In the genomic region with DNA sequence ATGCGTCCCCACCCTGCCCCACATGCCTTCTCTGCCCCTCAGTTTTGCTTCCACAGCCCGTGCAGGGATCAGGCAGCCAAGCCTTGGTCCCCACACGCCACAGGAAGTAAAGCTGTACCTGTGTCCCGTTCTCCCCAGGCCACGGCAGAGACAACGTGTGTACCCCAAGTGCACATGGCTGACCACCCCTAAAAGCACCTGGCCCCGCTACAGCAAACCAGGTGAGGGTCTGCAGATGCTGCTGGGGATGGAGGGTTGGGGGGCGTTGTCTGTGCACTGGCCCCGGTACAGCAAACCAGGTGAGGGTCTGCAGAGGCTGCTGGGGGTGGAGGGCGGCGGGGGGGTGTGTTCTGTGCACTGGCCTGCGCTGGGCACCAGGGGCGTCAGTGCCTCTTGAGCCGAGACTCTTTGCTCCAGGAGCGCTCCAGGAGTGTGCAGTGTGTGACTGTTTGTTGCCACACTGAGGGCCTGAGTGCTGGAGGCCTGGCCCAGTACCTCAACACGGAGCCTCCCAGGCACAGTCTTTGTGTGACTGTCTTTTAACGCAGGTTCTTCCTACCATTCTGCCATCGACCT, we compare ENCODE assay signal across 1 cellular context.
TF ChIP-seq lines count a peak whose summit lies in the region.

No MANE protein-coding gene starts in this region.

TF ChIP-seq in GM12878, 131 proteins besides CTCF, POLR2A, EP300 and RAD21:
- TF ChIP-seq CREB1 (IDR thresholded peaks at IDR 0.05; ENCODE audit: low read depth) = no peak
- no peak for TF ChIP-seq ZNF384 (IDR thresholded peaks at IDR 0.05; ENCODE audit: borderline replicate concordance, low read depth, low read length)
- no peak for TF ChIP-seq PAX8 (IDR thresholded peaks at IDR 0.05)
- TF ChIP-seq POLR2AphosphoS5 (IDR thresholded peaks at IDR 0.05; ENCODE audit: low read length) = no peak
- no peak for TF ChIP-seq RCOR1 (conservative IDR thresholded peaks at IDR 0.05; ENCODE audit: low read depth, low read length)
- TF ChIP-seq TARDBP (IDR thresholded peaks at IDR 0.05; ENCODE audit: borderline replicate concordance) = no peak
- no peak for TF ChIP-seq HCFC1 (IDR thresholded peaks at IDR 0.05; ENCODE audit: low read length)
- TF ChIP-seq HDAC2 (IDR thresholded peaks at IDR 0.05) = no peak
- TF ChIP-seq STAT1 (conservative IDR thresholded peaks at IDR 0.05) = no peak
- TF ChIP-seq RFX5 (IDR thresholded peaks at IDR 0.05; ENCODE audit: low read depth, low read length) = no peak
- TF ChIP-seq JUNB (IDR thresholded peaks at IDR 0.05) = no peak
- no peak for TF ChIP-seq ZNF207 (IDR thresholded peaks at IDR 0.05; ENCODE audit: borderline replicate concordance)
- TF ChIP-seq EED (IDR thresholded peaks at IDR 0.05; ENCODE audit: low read depth) = no peak
- TF ChIP-seq SP1 (IDR thresholded peaks at IDR 0.05; ENCODE audit: low read depth, low read length) = no peak
- TF ChIP-seq ZSCAN29 (IDR thresholded peaks at IDR 0.05) = no peak
- TF ChIP-seq, protein P1, sequence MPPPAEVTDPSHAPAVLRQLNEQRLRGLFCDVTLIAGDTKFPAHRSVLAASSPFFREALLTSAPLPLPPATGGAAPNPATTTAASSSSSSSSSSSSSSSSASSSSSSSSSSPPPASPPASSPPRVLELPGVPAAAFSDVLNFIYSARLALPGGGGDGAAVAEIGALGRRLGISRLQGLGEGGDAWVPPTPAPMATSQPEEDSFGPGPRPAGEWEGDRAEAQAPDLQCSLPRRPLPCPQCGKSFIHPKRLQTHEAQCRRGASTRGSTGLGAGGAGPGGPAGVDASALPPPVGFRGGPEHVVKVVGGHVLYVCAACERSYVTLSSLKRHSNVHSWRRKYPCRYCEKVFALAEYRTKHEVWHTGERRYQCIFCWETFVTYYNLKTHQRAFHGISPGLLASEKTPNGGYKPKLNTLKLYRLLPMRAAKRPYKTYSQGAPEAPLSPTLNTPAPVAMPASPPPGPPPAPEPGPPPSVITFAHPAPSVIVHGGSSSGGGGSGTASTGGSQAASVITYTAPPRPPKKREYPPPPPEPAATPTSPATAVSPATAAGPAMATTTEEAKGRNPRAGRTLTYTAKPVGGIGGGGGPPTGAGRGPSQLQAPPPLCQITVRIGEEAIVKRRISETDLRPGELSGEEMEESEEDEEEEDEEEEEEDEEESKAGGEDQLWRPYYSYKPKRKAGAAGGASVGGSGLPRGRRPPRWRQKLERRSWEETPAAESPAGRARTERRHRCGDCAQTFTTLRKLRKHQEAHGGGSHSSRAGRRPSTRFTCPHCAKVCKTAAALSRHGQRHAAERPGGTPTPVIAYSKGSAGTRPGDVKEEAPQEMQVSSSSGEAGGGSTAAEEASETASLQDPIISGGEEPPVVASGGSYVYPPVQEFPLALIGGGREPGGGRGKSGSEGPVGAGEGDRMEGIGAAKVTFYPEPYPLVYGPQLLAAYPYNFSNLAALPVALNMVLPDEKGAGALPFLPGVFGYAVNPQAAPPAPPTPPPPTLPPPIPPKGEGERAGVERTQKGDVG (CRISPR knock-in tag; IDR thresholded peaks at IDR 0.05) = no peak
- no peak for TF ChIP-seq MLLT1 (IDR thresholded peaks at IDR 0.05)
- no peak for TF ChIP-seq ZNF217 (IDR thresholded peaks at IDR 0.05)
- TF ChIP-seq NRF1 (conservative IDR thresholded peaks at IDR 0.05; ENCODE audit: low read depth, low read length) = no peak
TF ChIP-seq in GM12878: peak in this region for 0.
